In the genomic region with DNA sequence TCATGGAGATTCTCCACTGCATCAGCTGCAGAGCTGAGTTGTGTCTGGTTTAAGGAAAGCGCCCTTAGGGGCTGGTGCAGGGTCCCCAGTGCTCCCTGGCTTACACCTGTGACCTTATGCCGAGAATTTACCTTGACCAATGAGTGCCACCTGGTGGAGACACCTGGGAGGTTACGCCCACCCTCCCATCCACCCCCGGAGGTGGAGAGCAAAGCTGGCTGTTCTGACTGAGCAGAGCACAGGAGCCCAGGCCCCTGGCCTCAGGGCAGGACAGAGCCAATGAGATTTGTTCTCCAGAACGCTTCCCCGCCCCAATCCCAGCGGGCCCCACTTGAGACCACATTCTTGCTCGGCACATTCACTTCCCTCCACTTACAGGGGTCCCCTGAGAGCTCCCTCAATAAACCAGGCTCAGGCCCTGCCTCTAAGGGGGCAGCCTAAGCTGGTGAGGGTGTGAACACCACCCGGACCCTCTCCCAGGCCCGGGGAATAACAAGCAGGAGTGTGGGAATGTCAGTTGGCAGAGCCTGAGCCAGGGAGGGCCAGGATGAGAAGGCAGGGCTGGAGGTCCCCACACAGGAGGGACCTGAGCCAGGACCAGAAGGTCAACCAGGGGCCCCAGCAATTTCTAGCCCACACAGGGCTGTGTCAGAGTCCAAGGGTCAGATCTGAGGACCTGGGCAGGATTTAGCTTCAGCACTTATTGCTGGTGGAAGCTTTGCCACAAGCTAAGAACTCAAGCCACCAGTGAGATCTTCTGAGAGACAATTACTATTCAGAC, we compare ENCODE assay signal across 10 cellular contexts.
A peak's percentile ranks its signal among the peaks of the same experiment; 100 is the strongest.
DNase-seq lines count a peak whose midpoint lies in the region; ATAC-seq and TF ChIP-seq lines count a peak whose summit lies in the region.
"Had no signal": no experiment of that assay in that cellular context is flagged by ENCODE, and none has a peak within 500 bp of the region (broad histone marks: within the 10 kb centered on the region; RNA-seq: fewer than 3 reads in every experiment).

No MANE protein-coding gene starts in this region.

- H3K27ac Mint-ChIP-seq in activated CD8-positive, alpha-beta T cell treated with anti-CD3 and anti-CD28 coated beads for 36 hours, result no peak overlapping the region
- H3K27ac Mint-ChIP-seq: natural killer cell had no signal

- no peaks in the 10 kb centered on the region for H3K79me2 ChIP-seq in neural cell (replicated peaks; ENCODE audit: insufficient read depth, low read length)

- H3K9me3 ChIP-seq in neural cell (ENCODE audit: low read length), result no peaks in the 10 kb centered on the region

- H3K9me3 Mint-ChIP-seq in activated CD8-positive, alpha-beta T cell treated with anti-CD3 and anti-CD28 coated beads for 36 hours, result peaks cover under 1% of the 10 kb centered on the region
- H3K9me3 Mint-ChIP-seq: natural killer cell had no signal

- TF ChIP-seq CTCF in activated CD8-positive, alpha-beta T cell treated with anti-CD3 and anti-CD28 coated beads for 36 hours (IDR thresholded peaks at IDR 0.05), result peak; percentile 29
- TF ChIP-seq CTCF in neural cell (IDR thresholded peaks at IDR 0.05; ENCODE audit: poor library complexity, severe bottlenecking), result peak; percentile 56

- H3K36me3 ChIP-seq in neural cell (ENCODE audit: insufficient read depth, low read length), result no peaks in the 10 kb centered on the region

- POLR2A ChIA-PET in activated CD8-positive, alpha-beta T cell treated with anti-CD3 and anti-CD28 coated beads for 36 hours (lab: Charles Lee), result no interaction called here

- no peak overlapping the region for H3K4me2 ChIP-seq in neural cell (ENCODE audit: low read length)

- H3K36me3 Mint-ChIP-seq in activated CD8-positive, alpha-beta T cell treated with anti-CD3 and anti-CD28 coated beads for 36 hours (ENCODE audit: low read depth), result no peaks in the 10 kb centered on the region
- H3K36me3 Mint-ChIP-seq: natural killer cell had no signal

- no peaks in the 10 kb centered on the region for H3K9me2 ChIP-seq in neural cell (ENCODE audit: insufficient read depth, low read length)

- ATAC-seq in activated CD8-positive, alpha-beta T cell treated with anti-CD3 and anti-CD28 coated beads for 36 hours, result peak; percentile 55
- ATAC-seq in GM21576 (IDR thresholded peaks at IDR 0.05; ENCODE audit: unreplicated experiment), result no peak

- H3K27me3 ChIP-seq in neural cell (ENCODE audit: insufficient read depth, low read depth, low read length), result no peaks in the 10 kb centered on the region

- no peaks in the 10 kb centered on the region for H3K4me1 Mint-ChIP-seq in activated CD8-positive, alpha-beta T cell treated with anti-CD3 and anti-CD28 coated beads for 36 hours (ENCODE audit: low read depth)
- H3K4me1 Mint-ChIP-seq: natural killer cell had no signal

- H3F3A ChIP-seq in neural cell (ENCODE audit: insufficient read depth, low read length, poor library complexity, severe bottlenecking), result no peaks in the 10 kb centered on the region

- H4K20me1 ChIP-seq in neural cell (ENCODE audit: insufficient read depth), result no peaks in the 10 kb centered on the region

- H3K9ac ChIP-seq in neural cell (ENCODE audit: low read length), result no peak overlapping the region

- intact Hi-C loops in activated CD8-positive, alpha-beta T cell treated with anti-CD3 and anti-CD28 coated beads for 36 hours (cut with micrococcal nuclease), result no loop called here

- DNase-seq in NCI-H2081 (lab: John Stamatoyannopoulos, UW) (peak; percentile 36 to 56), NCI-H2081 treated with DMSO at 0.1 percent for 48 hours (lab: John Stamatoyannopoulos, UW) (no peak), HuH-7 (ENCODE audit: low spot score) (peak; percentile 91), NCI-H2227 treated with DMSO at 0.1 percent for 48 hours (lab: John Stamatoyannopoulos, UW) (no peak), NCI-H524 treated with DMSO at 0.1 percent for 48 hours (lab: John Stamatoyannopoulos, UW) (no peak)
- peak; percentile 35 for DNase-seq in activated CD8-positive, alpha-beta T cell treated with anti-CD3 and anti-CD28 coated beads for 36 hours
- DNase-seq: natural killer cell; stimulated activated CD8-positive, alpha-beta memory T cell treated with anti-CD3 and anti-CD28 coated beads, Interleukin-4, amount 100 ng/mL, for 48 hours had no signal

- H2AFZ ChIP-seq in neural cell (ENCODE audit: low read depth, low read length), result no peak overlapping the region

- CTCF ChIA-PET in activated CD8-positive, alpha-beta T cell treated with anti-CD3 and anti-CD28 coated beads for 36 hours (lab: Charles Lee), result interaction anchor here (1.3 to 1.8 kb wide), 5 partner anchors 11 to 26 kb away, joined by 3 to 6 read pairs (median 5); no protein-coding TSS in a partner anchor

- peaks cover 9% of the 10 kb centered on the region for H3K27me3 Mint-ChIP-seq in activated CD8-positive, alpha-beta T cell treated with anti-CD3 and anti-CD28 coated beads for 36 hours

- no peak for TF ChIP-seq EP300 in neural cell (conservative IDR thresholded peaks at IDR 0.05; ENCODE audit: poor library complexity, severe bottlenecking)

- no peak overlapping the region for H3K27ac ChIP-seq in neural cell (ENCODE audit: low read length)

- H3K4me3 Mint-ChIP-seq in activated CD8-positive, alpha-beta T cell treated with anti-CD3 and anti-CD28 coated beads for 36 hours, result no peak overlapping the region
- H3K4me3 Mint-ChIP-seq: natural killer cell had no signal

- no peak overlapping the region for H3K4me3 ChIP-seq in neural cell (ENCODE audit: low read length)

- peak; percentile 62 for TF ChIP-seq RAD21 in neural cell (conservative IDR thresholded peaks at IDR 0.05)

TF ChIP-seq in neural cell, 6 proteins besides CTCF, POLR2A, EP300 and RAD21:
- TF ChIP-seq MXI1 (conservative IDR thresholded peaks at IDR 0.05; ENCODE audit: poor library complexity, severe bottlenecking), result no peak
- TF ChIP-seq POLR2AphosphoS5 (IDR thresholded peaks at IDR 0.05), result no peak
- TF ChIP-seq, protein P1, sequence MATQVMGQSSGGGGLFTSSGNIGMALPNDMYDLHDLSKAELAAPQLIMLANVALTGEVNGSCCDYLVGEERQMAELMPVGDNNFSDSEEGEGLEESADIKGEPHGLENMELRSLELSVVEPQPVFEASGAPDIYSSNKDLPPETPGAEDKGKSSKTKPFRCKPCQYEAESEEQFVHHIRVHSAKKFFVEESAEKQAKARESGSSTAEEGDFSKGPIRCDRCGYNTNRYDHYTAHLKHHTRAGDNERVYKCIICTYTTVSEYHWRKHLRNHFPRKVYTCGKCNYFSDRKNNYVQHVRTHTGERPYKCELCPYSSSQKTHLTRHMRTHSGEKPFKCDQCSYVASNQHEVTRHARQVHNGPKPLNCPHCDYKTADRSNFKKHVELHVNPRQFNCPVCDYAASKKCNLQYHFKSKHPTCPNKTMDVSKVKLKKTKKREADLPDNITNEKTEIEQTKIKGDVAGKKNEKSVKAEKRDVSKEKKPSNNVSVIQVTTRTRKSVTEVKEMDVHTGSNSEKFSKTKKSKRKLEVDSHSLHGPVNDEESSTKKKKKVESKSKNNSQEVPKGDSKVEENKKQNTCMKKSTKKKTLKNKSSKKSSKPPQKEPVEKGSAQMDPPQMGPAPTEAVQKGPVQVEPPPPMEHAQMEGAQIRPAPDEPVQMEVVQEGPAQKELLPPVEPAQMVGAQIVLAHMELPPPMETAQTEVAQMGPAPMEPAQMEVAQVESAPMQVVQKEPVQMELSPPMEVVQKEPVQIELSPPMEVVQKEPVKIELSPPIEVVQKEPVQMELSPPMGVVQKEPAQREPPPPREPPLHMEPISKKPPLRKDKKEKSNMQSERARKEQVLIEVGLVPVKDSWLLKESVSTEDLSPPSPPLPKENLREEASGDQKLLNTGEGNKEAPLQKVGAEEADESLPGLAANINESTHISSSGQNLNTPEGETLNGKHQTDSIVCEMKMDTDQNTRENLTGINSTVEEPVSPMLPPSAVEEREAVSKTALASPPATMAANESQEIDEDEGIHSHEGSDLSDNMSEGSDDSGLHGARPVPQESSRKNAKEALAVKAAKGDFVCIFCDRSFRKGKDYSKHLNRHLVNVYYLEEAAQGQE (IDR thresholded peaks at IDR 0.05; ENCODE audit: borderline replicate concordance), result no peak
- peak; percentile 65 for TF ChIP-seq SMC3 (conservative IDR thresholded peaks at IDR 0.05; ENCODE audit: poor library complexity)
- no peak for TF ChIP-seq EZH2 (IDR thresholded peaks at IDR 0.05; ENCODE audit: borderline replicate concordance, insufficient read depth, low read length, poor library complexity, severe bottlenecking)
- TF ChIP-seq TAF1 (IDR thresholded peaks at IDR 0.05; ENCODE audit: low read depth), result no peak
TF ChIP-seq in neural cell: peak in this region for 1.

Comparison
In these comparisons a context has a peak if more than half of its experiments do, and no peak if none do; other contexts are left out.
1. DNase-seq: peak in NCI-H2081 (2 of 2), HuH-7 (single experiment) and activated CD8-positive, alpha-beta T cell treated with anti-CD3 and anti-CD28 coated beads for 36 hours (single experiment); none in NCI-H2081 treated with DMSO at 0.1 percent for 48 hours (single experiment), NCI-H2227 treated with DMSO at 0.1 percent for 48 hours (single experiment) and NCI-H524 treated with DMSO at 0.1 percent for 48 hours (single experiment).